In the genomic region with DNA sequence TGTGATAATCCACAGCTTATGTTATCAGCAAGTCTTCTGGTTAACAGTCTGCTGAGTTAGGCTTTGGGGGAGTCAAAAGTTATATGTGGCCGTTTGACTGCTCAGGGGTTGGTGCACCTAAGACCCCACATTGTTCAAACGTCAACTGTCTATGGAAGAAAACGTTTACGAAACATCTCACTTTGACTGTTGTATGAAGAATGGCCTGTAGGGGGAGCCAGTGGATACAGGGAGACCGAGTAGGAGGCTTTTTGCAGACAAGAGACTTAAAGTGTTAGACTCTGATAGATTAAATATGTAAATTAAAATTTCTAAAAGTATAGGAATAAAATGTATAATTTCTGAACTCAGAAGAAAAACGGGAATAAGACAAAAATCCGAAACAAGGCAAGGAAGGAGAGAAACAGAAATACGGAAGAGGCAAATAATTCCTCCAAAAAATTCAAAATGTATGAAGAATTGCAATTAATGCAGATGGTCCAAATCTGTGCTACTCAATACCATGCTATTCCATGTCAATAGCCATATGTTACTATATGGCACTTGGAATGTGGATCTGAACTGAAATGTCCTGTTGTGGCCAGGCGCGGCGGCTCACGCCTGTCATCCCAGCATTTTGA, we compare ENCODE assay signal across 8 cellular contexts. TPM values are rescaled to one million over a fixed set of nuclear protein-coding genes. Genes with fewer than 3 reads are reported as not detected.
DNase-seq lines count a peak whose midpoint lies in the region; ATAC-seq, FAIRE-seq and TF ChIP-seq lines count a peak whose summit lies in the region.

No MANE protein-coding gene starts in this region.

- no peak overlapping the region for H3K4me3 ChIP-seq in A549

- 42% methylated on average over 12 of the region's 12 CpGs for WGBS in A549 (ENCODE audit: missing lambda C conversion rate)

- no peaks in the 10 kb centered on the region for H3K36me3 Mint-ChIP-seq in activated B cell treated with CpG ODN at 0.5 μM for 24 hours (ENCODE audit: low read depth)

- H3K4me1 Mint-ChIP-seq in activated B cell treated with CpG ODN at 0.5 μM for 24 hours, result peaks cover 29% of the 10 kb centered on the region

- H3K4me3 Mint-ChIP-seq in activated B cell treated with CpG ODN at 0.5 μM for 24 hours, result no peak overlapping the region

- H3K27me3 Mint-ChIP-seq in activated B cell treated with CpG ODN at 0.5 μM for 24 hours, result peaks cover 2% of the 10 kb centered on the region

- POLR2A ChIA-PET in A549 (lab: Yijun Ruan, JAX), result no interaction called here
- POLR2A ChIA-PET in activated B cell treated with CpG ODN at 0.5 μM for 24 hours (lab: Charles Lee), result interaction anchor here (0.6 to 2.6 kb wide), 7 partner anchors 55 to 231 kb away, joined by 3 to 24 read pairs (median 3); a partner anchor contains a TSS

- ATAC-seq in A549 (peak; percentile 71 to 80; a peak in 5 of 6 replicates), GM21381 (IDR thresholded peaks at IDR 0.05; ENCODE audit: unreplicated experiment) (peak; percentile 58), activated B cell treated with CpG ODN at 0.5 μM for 24 hours (ENCODE audit: low read depth) (peak; percentile 81), left colon (peak; percentile 76), HG03139 (IDR thresholded peaks at IDR 0.05; ENCODE audit: unreplicated experiment) (no peak)

- TF ChIP-seq EP300 in A549 (IDR thresholded peaks at IDR 0.05), result no peak

- H3K4me2 ChIP-seq in A549, result no peak overlapping the region

- H3K4me1 ChIP-seq in A549, result no peaks in the 10 kb centered on the region

- TF ChIP-seq POLR2A in A549 (IDR thresholded peaks at IDR 0.05; ENCODE audit: low read length), result no peak

- peak overlapping the region; percentile 26 for H3K27ac Mint-ChIP-seq in activated B cell treated with CpG ODN at 0.5 μM for 24 hours

- TF ChIP-seq CTCF in A549 (IDR thresholded peaks at IDR 0.05) (peak; percentile 71), activated B cell treated with CpG ODN at 0.5 μM for 24 hours (IDR thresholded peaks at IDR 0.05) (peak; percentile 65)

- peak; percentile 23 for FAIRE-seq in A549 (lab: Jason Lieb, UNC)

- H3K9me3 ChIP-seq in A549, result no peaks in the 10 kb centered on the region

- H3K9me3 Mint-ChIP-seq in activated B cell treated with CpG ODN at 0.5 μM for 24 hours, result peaks cover 3% of the 10 kb centered on the region

- intact Hi-C loops in activated B cell treated with CpG ODN at 0.5 μM for 24 hours (cut with micrococcal nuclease), result loop anchor here (1.0 to 2.0 kb wide), 10 partner anchors 43 to 465 kb away; no protein-coding TSS in a partner anchor
- intact Hi-C loops in left colon (cut with DNase I, micrococcal nuclease), result loop anchor here in 1 of 2 donors (5.0 kb wide), 1 partner anchor 115 kb away; no protein-coding TSS in a partner anchor

- CTCF ChIA-PET in A549 (lab: Yijun Ruan, JAX), result interaction anchor here (0.6 to 3.1 kb wide), 28 partner anchors 9 to 567 kb away, joined by 3 to 31 read pairs (median 4); no protein-coding TSS in a partner anchor
- CTCF ChIA-PET in activated B cell treated with CpG ODN at 0.5 μM for 24 hours (lab: Charles Lee), result interaction anchor here (0.8 to 4.7 kb wide), 11 partner anchors 45 to 642 kb away, joined by 3 to 72 read pairs (median 4); a partner anchor contains a TSS

- DNase-seq in A549 (ENCODE audit: low read depth in 1 of 2, low spot score in 1 of 2), result peak; percentile 25 to 79
- peak; percentile 63 for DNase-seq in NCI-H2227 (lab: John Stamatoyannopoulos, UW; ENCODE audit: unreplicated experiment)
- peak; percentile 25 for DNase-seq in activated B cell treated with CpG ODN at 0.5 μM for 24 hours
- peak; percentile 78 for DNase-seq in central memory CD4-positive, alpha-beta T cell
- DNase-seq in left colon, result peak; percentile 56 to 76
- DNase-seq in stimulated activated CD4-positive, alpha-beta T cell treated with anti-CD3 and anti-CD28 coated beads, Interleukin-4, amount 100 ng/mL, for 24 hours, result peak; percentile 91

- H3K27ac ChIP-seq in A549, result no peak overlapping the region

- TF ChIP-seq RAD21 in A549 (conservative IDR thresholded peaks at IDR 0.05 in 1 of 2, IDR thresholded peaks at IDR 0.05 in 1 of 2), result peak; percentile 55 to 73; a peak in 4 of 5 replicates

TF ChIP-seq in A549, 52 proteins besides CTCF, POLR2A, EP300 and RAD21:
- TF ChIP-seq, protein P1, sequence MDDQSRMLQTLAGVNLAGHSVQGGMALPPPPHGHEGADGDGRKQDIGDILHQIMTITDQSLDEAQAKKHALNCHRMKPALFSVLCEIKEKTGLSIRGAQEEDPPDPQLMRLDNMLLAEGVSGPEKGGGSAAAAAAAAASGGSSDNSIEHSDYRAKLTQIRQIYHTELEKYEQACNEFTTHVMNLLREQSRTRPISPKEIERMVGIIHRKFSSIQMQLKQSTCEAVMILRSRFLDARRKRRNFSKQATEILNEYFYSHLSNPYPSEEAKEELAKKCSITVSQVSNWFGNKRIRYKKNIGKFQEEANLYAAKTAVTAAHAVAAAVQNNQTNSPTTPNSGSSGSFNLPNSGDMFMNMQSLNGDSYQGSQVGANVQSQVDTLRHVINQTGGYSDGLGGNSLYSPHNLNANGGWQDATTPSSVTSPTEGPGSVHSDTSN (IDR thresholded peaks at IDR 0.05), result no peak
- TF ChIP-seq SMC3 (IDR thresholded peaks at IDR 0.05) (peak; percentile 64), ZSCAN20 (CRISPR knock-in tag; IDR thresholded peaks at IDR 0.05) (no peak), ESRRA (IDR thresholded peaks at IDR 0.05; ENCODE audit: borderline replicate concordance, low read length) (no peak)

RNA-seq across cellular contexts. Expression of a gene that starts 37.8 kb away (rescaled TPM):
- polyA plus RNA-seq in A549 (2011; rRNA removed) (0.12 and 0.25 TPM in 2 replicates), A549 (2017; fragmentation: RNase III; extraction: RNeasy Plus Mini Kit Qiagen cat#74134 plus additional on column Dnase treatment) (0.40 to 0.49 TPM (median 0.46 TPM) in 3 replicates)
- polyA plus RNA-seq in A549 (2012; cell fraction: cytosol; rRNA removed), result 0.01 TPM in 2 replicates
- polyA plus RNA-seq in A549 (2012; cell fraction: nucleus; rRNA removed), result 0.29 and 0.66 TPM in 2 replicates
- polyA minus RNA-seq in A549 (2011; rRNA and poly(A)+ RNA removed), result not detected in 2 replicates
- total RNA-seq in activated B cell treated with CpG ODN at 0.5 μM for 24 hours (0.64 and 0.73 TPM in 2 replicates), left colon (under 1 TPM; 0.34 to 0.73 TPM)

RNA-seq across cellular contexts. Expression of a gene that starts 41.2 kb away (rescaled TPM):
- polyA plus RNA-seq in A549 (2011; rRNA removed) (7.7 and 10.0 TPM in 2 replicates), A549 (2017; fragmentation: RNase III; extraction: RNeasy Plus Mini Kit Qiagen cat#74134 plus additional on column Dnase treatment) (25.0 to 43.3 TPM (median 35.7 TPM) in 3 replicates)
- 19.2 and 29.9 TPM in 2 replicates for polyA plus RNA-seq in A549 (2012; cell fraction: cytosol; rRNA removed)
- polyA plus RNA-seq in A549 (2012; cell fraction: nucleus; rRNA removed), result 27.0 and 38.1 TPM in 2 replicates
- 4.9 and 5.6 TPM in 2 replicates for polyA minus RNA-seq in A549 (2011; rRNA and poly(A)+ RNA removed)
- total RNA-seq in activated B cell treated with CpG ODN at 0.5 μM for 24 hours (29.3 and 29.7 TPM in 2 replicates), left colon (under 1 TPM in 1 of 2 donors, not detected in 1; 0.64 TPM)

Comparison
In these comparisons a context has a peak if more than half of its experiments do, and no peak if none do; other contexts are left out.
1. DNase-seq: peak in every context shown above with its lines; median percentile 91 in stimulated activated CD4-positive, alpha-beta T cell treated with anti-CD3 and anti-CD28 coated beads, Interleukin-4, amount 100 ng/mL, for 24 hours; 78 in central memory CD4-positive, alpha-beta T cell; 66 in left colon; 63 in NCI-H2227; 52 in A549; 25 in activated B cell treated with CpG ODN at 0.5 μM for 24 hours.
2. RNA of a gene that starts 41.2 kb away (total RNA-seq): 29.3 to 29.7 TPM in activated B cell treated with CpG ODN at 0.5 μM for 24 hours; 0.64 TPM in left colon; every median in the first group is over 10 times any median in the second.